In the genomic region with DNA sequence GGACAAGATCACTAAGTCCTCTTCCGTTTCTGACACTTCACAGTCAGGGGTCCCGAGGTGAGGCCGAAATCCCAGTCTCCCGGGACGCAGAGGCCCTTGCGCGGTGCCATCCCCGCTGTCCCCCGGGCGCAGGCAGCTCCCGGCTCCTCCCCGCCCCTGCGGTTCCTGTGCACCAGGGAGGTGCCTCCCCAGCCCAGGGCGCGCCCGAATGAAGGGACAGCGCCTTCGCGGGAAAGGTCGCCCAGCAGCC, we compare ENCODE assay signal across 8 cellular contexts. TPM values are rescaled to one million over a fixed set of nuclear protein-coding genes. Genes with fewer than 3 reads are reported as not detected.
A peak's percentile ranks its signal among the peaks of the same experiment; 100 is the strongest.
DNase-seq lines count a peak whose midpoint lies in the region; ATAC-seq and TF ChIP-seq lines count a peak whose summit lies in the region.

No MANE protein-coding gene starts in this region.

- H3K36me3 ChIP-seq in MM.1S (replicated peaks; ENCODE audit: insufficient read depth, low read length) = 0 out of 2 replicates have a peak, but pooled peaks cover 3% of the 10 kb centered on the region
- H3K36me3 ChIP-seq in liver (ENCODE audit: control insufficient read depth in 4 of 4, insufficient read depth in 3 of 4, low read depth in 1 of 4, low read length in 3 of 4) = peaks cover 0 to 9% (median 5%) of the 10 kb centered on the region in 4 donors
- H3K36me3 ChIP-seq in thyroid gland = peaks cover 11% of the 10 kb centered on the region in 2 donors

- H3K4me2 ChIP-seq in MM.1S (ENCODE audit: low read depth, low read length) = peak overlapping the region; percentile 75

- H2AFZ ChIP-seq in MM.1S (ENCODE audit: low read length) = peak overlapping the region; percentile 61

- peak overlapping the region; percentile 93 for H3K27ac ChIP-seq in MM.1S (ENCODE audit: low read length)
- H3K27ac ChIP-seq in liver (ENCODE audit: low read depth in 1 of 2, low read length in 2 of 2) = peak overlapping the region; percentile 44 to 91
- H3K27ac ChIP-seq in thyroid gland = peak overlapping the region; percentile 74 to 94 (median 84)

- no peaks in the 10 kb centered on the region for H3K9me2 ChIP-seq in MM.1S (replicated peaks; ENCODE audit: insufficient read depth, low read length)

- peak; percentile 40 for ATAC-seq in GM21737 (IDR thresholded peaks at IDR 0.05; ENCODE audit: unreplicated experiment)

- intact Hi-C loops in thyroid gland (cut with DNase I) = loop anchor here (5.0 kb wide), 1 partner anchor 421 kb away; no protein-coding TSS in a partner anchor

- no peaks in the 10 kb centered on the region for H4K20me1 ChIP-seq in MM.1S (ENCODE audit: insufficient read depth, low read length)

- H3F3A ChIP-seq in MM.1S (ENCODE audit: insufficient read depth, low read length) = peaks cover 20% of the 10 kb centered on the region

- no peak for TF ChIP-seq POLR2A in thyroid gland (IDR thresholded peaks at IDR 0.05)

- TF ChIP-seq CTCF in GM12864 (IDR thresholded peaks at IDR 0.05; ENCODE audit: low read depth, low read length, missing control alignments) = no peak
- no peak for TF ChIP-seq CTCF in MM.1S (IDR thresholded peaks at IDR 0.05; ENCODE audit: low read length)
- no peak for TF ChIP-seq CTCF in liver (IDR thresholded peaks at IDR 0.05; ENCODE audit: low read depth, low read length, missing input control)
- no peak for TF ChIP-seq CTCF in thyroid gland (IDR thresholded peaks at IDR 0.05)

- no peak for DNase-seq in GM12864 (ENCODE audit: low read depth)
- peak; percentile 68 for DNase-seq in MM.1S
- DNase-seq in T47D (ENCODE audit: low read depth in 1 of 2, low spot score in 1 of 2) = peak; percentile 32 to 56
- peak; percentile 59 to 64 for DNase-seq in thyroid gland
- no peak for DNase-seq in COR-L47 (lab: John Stamatoyannopoulos, UW)
- no peak for DNase-seq in NCI-H774 (lab: John Stamatoyannopoulos, UW)

- in situ Hi-C loops in T47D (cut with HindIII; ENCODE audit: low pct_unique_long_range_greater_than_20kb, low sequenced_read_pairs) = no loop called here

- peak overlapping the region; percentile 85 for H3K9ac ChIP-seq in MM.1S (ENCODE audit: low read length)
- H3K9ac ChIP-seq in liver (ENCODE audit: low read depth in 1 of 2, low read length in 2 of 2) = peak overlapping the region; percentile 1 to 57

- peaks cover 48% of the 10 kb centered on the region for H3K79me2 ChIP-seq in MM.1S (ENCODE audit: low read length)

- H3K4me1 ChIP-seq in MM.1S (ENCODE audit: low read length) (peaks cover 16% of the 10 kb centered on the region), liver (ENCODE audit: control insufficient read depth in 4 of 4, insufficient read depth in 4 of 4, low read length in 3 of 4) (peaks cover 7 to 23% (median 16%) of the 10 kb centered on the region in 4 donors), thyroid gland (peaks cover 17 to 19% of the 10 kb centered on the region in 2 donors)

- no peak for TF ChIP-seq RAD21 in liver (IDR thresholded peaks at IDR 0.05)

- under 1% methylated on average over 20 of the region's 20 CpGs for WGBS in liver
- 0% methylated on average over 2 to 4 of the region's 20 CpGs for WGBS in thyroid gland, 2 donors

- H3K9me3 ChIP-seq in MM.1S (replicated peaks; ENCODE audit: insufficient read depth, low read length) (no peaks in the 10 kb centered on the region), liver (ENCODE audit: control insufficient read depth in 4 of 4, low read length in 3 of 4) (no peaks in the 10 kb centered on the region), thyroid gland (no peaks in the 10 kb centered on the region)

- H3K27me3 ChIP-seq in MM.1S (replicated peaks; ENCODE audit: insufficient read depth, low read length) (no peaks in the 10 kb centered on the region), liver (ENCODE audit: control insufficient read depth in 4 of 4, insufficient read depth in 4 of 4, low read length in 3 of 4) (no peaks in the 10 kb centered on the region), thyroid gland (no peaks in the 10 kb centered on the region)

- H3K4me3 ChIP-seq in GM12864 (ENCODE audit: low read depth, low read length) (peak overlapping the region; percentile 86), MM.1S (ENCODE audit: low read length) (peak overlapping the region; percentile 82), liver (ENCODE audit: low read depth in 1 of 3, low read length in 3 of 3) (peak overlapping the region; percentile 62 to 96 (median 65)), thyroid gland (replicated peaks in 1 of 3) (peak overlapping the region; percentile 91 to 96 (median 94))

TF ChIP-seq in liver, 16 proteins besides CTCF, POLR2A, EP300 and RAD21:
- TF ChIP-seq HNF4A (conservative IDR thresholded peaks at IDR 0.05) (no peak), EGR1 (IDR thresholded peaks at IDR 0.05; ENCODE audit: low read depth in 2 of 2) (no peak), SP1 (IDR thresholded peaks at IDR 0.05) (no peak), HNF4G (IDR thresholded peaks at IDR 0.05) (no peak), RXRA (IDR thresholded peaks at IDR 0.05) (no peak), JUND (IDR thresholded peaks at IDR 0.05) (no peak), YY1 (IDR thresholded peaks at IDR 0.05) (no peak)
- TF ChIP-seq, protein P1, sequence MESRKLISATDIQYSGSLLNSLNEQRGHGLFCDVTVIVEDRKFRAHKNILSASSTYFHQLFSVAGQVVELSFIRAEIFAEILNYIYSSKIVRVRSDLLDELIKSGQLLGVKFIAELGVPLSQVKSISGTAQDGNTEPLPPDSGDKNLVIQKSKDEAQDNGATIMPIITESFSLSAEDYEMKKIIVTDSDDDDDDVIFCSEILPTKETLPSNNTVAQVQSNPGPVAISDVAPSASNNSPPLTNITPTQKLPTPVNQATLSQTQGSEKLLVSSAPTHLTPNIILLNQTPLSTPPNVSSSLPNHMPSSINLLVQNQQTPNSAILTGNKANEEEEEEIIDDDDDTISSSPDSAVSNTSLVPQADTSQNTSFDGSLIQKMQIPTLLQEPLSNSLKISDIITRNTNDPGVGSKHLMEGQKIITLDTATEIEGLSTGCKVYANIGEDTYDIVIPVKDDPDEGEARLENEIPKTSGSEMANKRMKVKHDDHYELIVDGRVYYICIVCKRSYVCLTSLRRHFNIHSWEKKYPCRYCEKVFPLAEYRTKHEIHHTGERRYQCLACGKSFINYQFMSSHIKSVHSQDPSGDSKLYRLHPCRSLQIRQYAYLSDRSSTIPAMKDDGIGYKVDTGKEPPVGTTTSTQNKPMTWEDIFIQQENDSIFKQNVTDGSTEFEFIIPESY (IDR thresholded peaks at IDR 0.05) = no peak

RNA-seq across cellular contexts. Expression of a gene that starts 0.4 kb away (rescaled TPM):
- 10 to 100 TPM; 14.1 to 24.4 TPM for total RNA-seq in liver
- polyA plus RNA-seq in liver = 1 to 10 TPM; 3.8 to 4.2 TPM
- 10 to 100 TPM; 28.9 to 34.6 (median 31.6) TPM for total RNA-seq in thyroid gland

Comparison
In these comparisons a context has a peak if more than half of its experiments do, and no peak if none do; other contexts are left out.
1. DNase-seq: peak in MM.1S (single experiment), T47D (2 of 2) and thyroid gland (2 of 2); none in GM12864 (single experiment), COR-L47 (single experiment) and NCI-H774 (single experiment).
2. Peak in every context shown above with its lines, with median percentiles within 50 percentile points of each other: H3K4me3 ChIP-seq and H3K27ac ChIP-seq.